ENCODE assay signal across 8 cellular contexts in the genomic region with DNA sequence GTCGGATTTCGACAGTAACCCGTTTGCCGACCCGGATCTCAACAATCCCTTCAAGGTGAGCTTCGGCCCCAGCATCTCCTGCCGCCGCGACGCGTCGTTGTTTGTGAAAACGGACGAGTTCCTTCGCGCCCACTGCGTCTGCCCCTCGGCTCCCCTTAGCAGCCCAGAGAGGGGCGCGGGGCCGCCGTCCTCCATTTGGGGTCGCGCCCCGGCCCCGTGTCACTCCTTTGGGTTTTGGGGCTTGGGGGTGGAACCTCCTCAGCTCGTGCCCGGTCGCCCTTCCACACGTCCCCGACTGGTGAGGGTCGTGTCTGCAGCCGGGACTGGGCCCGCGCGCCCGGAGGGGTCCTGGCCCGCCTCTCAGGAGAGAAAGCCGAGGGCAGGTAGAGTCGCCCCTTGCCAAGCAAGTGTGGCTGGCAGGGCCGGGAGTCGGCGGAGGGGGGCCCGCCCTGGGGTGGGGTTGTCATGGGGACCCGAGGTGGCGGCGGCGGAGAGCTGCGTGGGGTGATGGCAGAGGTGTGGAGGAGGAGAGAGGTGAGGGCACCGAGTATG. TPM values are rescaled to one million over a fixed set of nuclear protein-coding genes. Genes with fewer than 3 reads are reported as not detected.
DNase-seq lines count a peak whose midpoint lies in the region; ATAC-seq and TF ChIP-seq lines count a peak whose summit lies in the region.

No MANE protein-coding gene starts in this region.

- ATAC-seq in HG02571 (IDR thresholded peaks at IDR 0.05; ENCODE audit: unreplicated experiment) (peak; percentile 41), esophagus mucosa (peak; percentile 52), GM18858 (IDR thresholded peaks at IDR 0.05; ENCODE audit: unreplicated experiment) (no peak)
- peak; percentile 69 for ATAC-seq in stimulated activated naive CD8-positive, alpha-beta T cell treated with anti-CD3 and anti-CD28 coated beads, Interleukin-15, amount 100 ng/mL, for 72 hours

- no peaks in the 10 kb centered on the region for H3K27me3 Mint-ChIP-seq in nephron (ENCODE audit: low read depth)
- no peaks in the 10 kb centered on the region for H3K27me3 Mint-ChIP-seq in stimulated activated naive CD8-positive, alpha-beta T cell treated with anti-CD3 and anti-CD28 coated beads, Interleukin-15, amount 100 ng/mL, for 72 hours

- H3K36me3 Mint-ChIP-seq in nephron (ENCODE audit: low read depth), result peaks cover 7% of the 10 kb centered on the region

- peak overlapping the region; percentile 92 to 96 (median 94) for H3K27ac Mint-ChIP-seq in nephron
- peak overlapping the region; percentile 93 to 99 for H3K27ac Mint-ChIP-seq in stimulated activated naive CD8-positive, alpha-beta T cell treated with anti-CD3 and anti-CD28 coated beads, Interleukin-15, amount 100 ng/mL, for 72 hours

- no peak for TF ChIP-seq CTCF in GM10266 (IDR thresholded peaks at IDR 0.05; ENCODE audit: control insufficient read depth, insufficient read depth, low read depth, missing control alignments)
- peak in 1 of 3 experiments; percentile 3 for TF ChIP-seq CTCF in nephron (IDR thresholded peaks at IDR 0.05; ENCODE audit: unreplicated experiment in 3 of 3)

- peak overlapping the region; percentile 89 to 98 (median 95) for H3K4me3 Mint-ChIP-seq in nephron
- peak overlapping the region; percentile 94 to 98 for H3K4me3 Mint-ChIP-seq in stimulated activated naive CD8-positive, alpha-beta T cell treated with anti-CD3 and anti-CD28 coated beads, Interleukin-15, amount 100 ng/mL, for 72 hours

- H3K9me3 Mint-ChIP-seq in nephron, result no peaks in the 10 kb centered on the region
- no peaks in the 10 kb centered on the region for H3K9me3 Mint-ChIP-seq in stimulated activated naive CD8-positive, alpha-beta T cell treated with anti-CD3 and anti-CD28 coated beads, Interleukin-15, amount 100 ng/mL, for 72 hours

- peak; percentile 66 for DNase-seq in GM10266 (ENCODE audit: extremely low spot score)
- DNase-seq in NCI-H187 treated with DMSO at 0.1 percent for 48 hours (lab: John Stamatoyannopoulos, UW), result peak; percentile 27
- DNase-seq in activated T-cell treated with anti-CD3 and anti-CD28 coated beads for 48 hours (ENCODE audit: low read depth), result peak; percentile 35
- DNase-seq in stimulated activated naive CD8-positive, alpha-beta T cell treated with anti-CD3 and anti-CD28 coated beads, Interleukin-15, amount 100 ng/mL, for 72 hours, result peak; percentile 58 to 64

- peaks cover 32% of the 10 kb centered on the region for H3K4me1 Mint-ChIP-seq in nephron
- H3K4me1 Mint-ChIP-seq in stimulated activated naive CD8-positive, alpha-beta T cell treated with anti-CD3 and anti-CD28 coated beads, Interleukin-15, amount 100 ng/mL, for 72 hours, result peaks cover 51% of the 10 kb centered on the region

RNA-seq across cellular contexts. Expression of a gene that starts 0.3 kb away (rescaled TPM):
- total RNA-seq in esophagus mucosa, result 25.2 TPM
